ENCODE assay signal across 17 cellular contexts in genomic region chr9:85001925-85002324, GRCh38.
A peak's percentile ranks its signal among the peaks of the same experiment; 100 is the strongest.
DNase-seq lines count a peak whose midpoint lies in the region; ATAC-seq, FAIRE-seq and TF ChIP-seq lines count a peak whose summit lies in the region.
"Had no signal": no experiment of that assay in that cellular context is flagged by ENCODE, and none has a peak within 500 bp of the region (broad histone marks: within the 10 kb centered on the region; RNA-seq: fewer than 3 reads in every experiment).

No MANE protein-coding gene starts in this region.

- TF ChIP-seq CTCF in H1 (IDR thresholded peaks at IDR 0.05; ENCODE audit: control extremely low read depth in 1 of 3, insufficient read depth in 1 of 3, low read depth in 1 of 3, low read length in 3 of 3) (no peak), heart right ventricle (IDR thresholded peaks at IDR 0.05) (no peak)

- no peak overlapping the region for H2BK120ac ChIP-seq in H1 (replicated peaks; ENCODE audit: low read depth, low read length)

- no peak overlapping the region for H3K56ac ChIP-seq in H1 (replicated peaks; ENCODE audit: insufficient read length, low read depth, low read length)

- no peak for FAIRE-seq in H1 (lab: Jason Lieb, UNC)
- FAIRE-seq: A549, G401.6, GM12891 had no signal

- TF ChIP-seq EP300 in H1 (IDR thresholded peaks at IDR 0.05; ENCODE audit: borderline replicate concordance in 1 of 2, low read depth in 2 of 2, low read length in 2 of 2), result no peak

- H3K79me2 ChIP-seq in H1 (ENCODE audit: control insufficient read depth in 1 of 2, insufficient read depth in 2 of 2, low read length in 2 of 2), result no peaks in the 10 kb centered on the region

- ATAC-seq in HG03342 (IDR thresholded peaks at IDR 0.05; ENCODE audit: unreplicated experiment) (no peak), HG03565 (IDR thresholded peaks at IDR 0.05; ENCODE audit: unreplicated experiment) (no peak), heart right ventricle (no peak)
- ATAC-seq: A549 had no signal

- no peak overlapping the region for H4K91ac ChIP-seq in H1 (replicated peaks; ENCODE audit: insufficient read length, low read length)

- TF ChIP-seq RAD21 in H1 (IDR thresholded peaks at IDR 0.05 in 1 of 2, conservative IDR thresholded peaks at IDR 0.05 in 1 of 2; ENCODE audit: low read depth in 2 of 2, low read length in 2 of 2), result no peak

- H3K18ac ChIP-seq in H1 (ENCODE audit: extremely low read depth, low read length), result no peak overlapping the region

- H2AK5ac ChIP-seq in H1 (ENCODE audit: low read depth, low read length), result no peak overlapping the region

- no peak overlapping the region for H4K8ac ChIP-seq in H1 (ENCODE audit: extremely low read depth, insufficient read depth, low read length)

- H3K23me2 ChIP-seq in H1 (ENCODE audit: low read depth, low read length), result no peaks in the 10 kb centered on the region

- H2BK20ac ChIP-seq in H1 (ENCODE audit: low read length), result no peak overlapping the region

- H3K27ac ChIP-seq in HUES48 (ENCODE audit: low read depth, low read length) (peak overlapping the region; percentile 41), H1 (ENCODE audit: low read depth, low read length) (no peak overlapping the region), heart right ventricle (no peak overlapping the region)
- H3K27ac ChIP-seq: A549, C4-2B had no signal

- TF ChIP-seq POLR2A in H1 (IDR thresholded peaks at IDR 0.05; ENCODE audit: control extremely low read depth in 1 of 2, low read depth in 2 of 2, low read length in 2 of 2), result no peak

- H3K9ac ChIP-seq in HUES48 (ENCODE audit: low read depth, low read length) (no peak overlapping the region), H1 (replicated peaks in 1 of 4; ENCODE audit: extremely low read depth in 1 of 4, low read depth in 3 of 4, low read length in 3 of 4) (no peak overlapping the region)

- no peak overlapping the region for H3K14ac ChIP-seq in H1 (ENCODE audit: insufficient read length)

- H3K23ac ChIP-seq in H1 (ENCODE audit: insufficient read length), result no peak overlapping the region

- no peak overlapping the region for H4K5ac ChIP-seq in H1 (ENCODE audit: insufficient read length, low read depth, low read length)

- H3K4me2 ChIP-seq in H1 (ENCODE audit: insufficient read depth in 1 of 2, low read depth in 2 of 2, low read length in 2 of 2), result peak overlapping the region; percentile 20 to 41; a peak in 1 of 4 replicates
- H3K4me2 ChIP-seq: A549 had no signal

- H3K9me3 ChIP-seq in HUES48 (ENCODE audit: control insufficient read depth, insufficient read depth, low read length), result peaks cover 9% of the 10 kb centered on the region; the same call in 1 of the 2 replicates
- peaks cover 13 to 18% of the 10 kb centered on the region in 2 experiments for H3K9me3 ChIP-seq in H1 (ENCODE audit: insufficient read depth in 2 of 2, low read depth in 1 of 2, low read length in 1 of 2)
- peaks cover 0 to 19% (median 0%) of the 10 kb centered on the region in 11 donors for H3K9me3 ChIP-seq in heart right ventricle
- H3K9me3 ChIP-seq: BE2C had no signal

- no peak overlapping the region for H2BK5ac ChIP-seq in H1 (ENCODE audit: low read depth, low read length)

- intact Hi-C loops in heart right ventricle (cut with DNase I), result no loop called here

- no peak for DNase-seq in H1 (ENCODE audit: low read depth in 1 of 2, low spot score in 2 of 2)
- peak; percentile 35 for DNase-seq in iPS-NIHi11 (ENCODE audit: low spot score)
- DNase-seq in heart right ventricle, result no peak
- no peak for DNase-seq in kidney tubule cell (ENCODE audit: low spot score)
- DNase-seq: BE2C; CD4-positive, alpha-beta memory T cell; DMS79; GOT3; IMR-90; KBM-7 had no signal

- POLR2A ChIA-PET in H1 (lab: Charles Lee; ENCODE audit: partially characterized antibody), result no interaction called here

- H4K20me1 ChIP-seq in H1 (replicated peaks in 1 of 2; ENCODE audit: control insufficient read depth in 1 of 2, insufficient read depth in 2 of 2, low read length in 2 of 2), result no peaks in the 10 kb centered on the region

- H3K4me3 ChIP-seq in HUES48 (ENCODE audit: low read depth, low read length) (no peak overlapping the region), H1 (ENCODE audit: extremely low read depth in 1 of 4, insufficient read depth in 2 of 4, low read depth in 3 of 4, low read length in 4 of 4) (no peak overlapping the region), heart right ventricle (no peak overlapping the region)
- H3K4me3 ChIP-seq: A549 had no signal

- H2BK15ac ChIP-seq in H1 (ENCODE audit: low read length), result no peak overlapping the region

- no peak overlapping the region for H2AFZ ChIP-seq in H1 (ENCODE audit: low read length)

- H3K27me3 ChIP-seq in HUES48 (ENCODE audit: control insufficient read depth, insufficient read depth, low read length) (peaks cover 2% of the 10 kb centered on the region; the same call in 1 of the 2 replicates), H1 (replicated peaks in 1 of 4; ENCODE audit: control insufficient read depth in 3 of 4, extremely low read depth in 1 of 4, insufficient read depth in 3 of 4, low read length in 3 of 4) (peaks cover 0 to 3% (median 0%) of the 10 kb centered on the region in 4 experiments; a peak in 3 of 7 replicates), heart right ventricle (peaks cover 0 to 15% (median 0%) of the 10 kb centered on the region in 7 donors)
- H3K27me3 ChIP-seq: BE2C had no signal

- H3K79me1 ChIP-seq in H1 (ENCODE audit: low read depth, low read length), result no peaks in the 10 kb centered on the region

- no peak overlapping the region for H2BK12ac ChIP-seq in H1 (ENCODE audit: low read depth, low read length)

- H3K4me1 ChIP-seq in HUES48 (ENCODE audit: control insufficient read depth, insufficient read depth, low read length) (peaks cover 21% of the 10 kb centered on the region), H1 (replicated peaks in 1 of 4; ENCODE audit: control insufficient read depth in 3 of 4, insufficient read depth in 4 of 4, low read length in 3 of 4) (peaks cover 0 to 17% (median 5%) of the 10 kb centered on the region in 4 experiments; a peak in 4 of 7 replicates), heart right ventricle (no peaks in the 10 kb centered on the region)
- H3K4me1 ChIP-seq: BE2C had no signal

- CTCF ChIA-PET in H1 (lab: Charles Lee; ENCODE audit: partially characterized antibody), result interaction anchor here (1.0 to 2.1 kb wide), 3 partner anchors 36 to 257 kb away, joined by 3 to 6 read pairs (median 5); no protein-coding TSS in a partner anchor

- 78% methylated on average over 1 of the region's 1 CpG; no CpG with 5 or more reads in 1 of the 2 experiments for WGBS in H1 (ENCODE audit: extremely low coverage in 1 of 2, insufficient coverage in 1 of 2, insufficient read length in 1 of 2, insufficient replicate concordance in 2 of 2, low coverage in 1 of 2, low lambda C conversion rate in 2 of 2, missing lambda C conversion rate in 1 of 2), 2 experiments
- WGBS in heart right ventricle, 2 donors, result 88 to 93% methylated on average over 1 of the region's 1 CpG

- no peak overlapping the region for H3K4ac ChIP-seq in H1 (replicated peaks; ENCODE audit: insufficient read length, low read depth, low read length)

- H3K36me3 ChIP-seq in HUES48 (ENCODE audit: control insufficient read depth, insufficient read depth, low read length) (no peaks in the 10 kb centered on the region), H1 (ENCODE audit: control insufficient read depth in 2 of 4, insufficient read depth in 4 of 4, low read length in 3 of 4) (no peaks in the 10 kb centered on the region), heart right ventricle (no peaks in the 10 kb centered on the region)
- H3K36me3 ChIP-seq: BE2C had no signal

TF ChIP-seq in H1, 55 proteins besides CTCF, POLR2A, EP300 and RAD21:
- no peak for TF ChIP-seq NANOG (IDR thresholded peaks at IDR 0.05; ENCODE audit: insufficient read depth, low read depth, low read length, poor library complexity, severe bottlenecking)
- no peak for TF ChIP-seq CBX8 (IDR thresholded peaks at IDR 0.05; ENCODE audit: borderline replicate concordance, low read depth, low read length)
- no peak for TF ChIP-seq SP1 (IDR thresholded peaks at IDR 0.05; ENCODE audit: low read depth, low read length)
- no peak for TF ChIP-seq CREB1 (IDR thresholded peaks at IDR 0.05)
- TF ChIP-seq POLR2AphosphoS5 (IDR thresholded peaks at IDR 0.05; ENCODE audit: low read depth, low read length), result no peak
- peak; percentile 92 for TF ChIP-seq E2F6 (IDR thresholded peaks at IDR 0.05)
- TF ChIP-seq TAF1 (IDR thresholded peaks at IDR 0.05; ENCODE audit: low read depth, low read length), result no peak
- no peak for TF ChIP-seq RXRA (IDR thresholded peaks at IDR 0.05; ENCODE audit: insufficient read depth, low read depth, low read length)
- no peak for TF ChIP-seq TEAD4 (IDR thresholded peaks at IDR 0.05; ENCODE audit: low read depth, low read length)
- TF ChIP-seq HDAC6 (IDR thresholded peaks at IDR 0.05; ENCODE audit: low read depth, low read length), result no peak
- TF ChIP-seq CEBPB (IDR thresholded peaks at IDR 0.05; ENCODE audit: low read depth, low read length), result no peak
- peak; percentile 72 for TF ChIP-seq MAX (IDR thresholded peaks at IDR 0.05)
- TF ChIP-seq ZNF274 (IDR thresholded peaks at IDR 0.05; ENCODE audit: borderline replicate concordance, extremely low read depth, low read length), result no peak
- TF ChIP-seq BCL11A (IDR thresholded peaks at IDR 0.05; ENCODE audit: low read depth in 2 of 2, low read length in 2 of 2), result no peak
